In the genomic region with DNA sequence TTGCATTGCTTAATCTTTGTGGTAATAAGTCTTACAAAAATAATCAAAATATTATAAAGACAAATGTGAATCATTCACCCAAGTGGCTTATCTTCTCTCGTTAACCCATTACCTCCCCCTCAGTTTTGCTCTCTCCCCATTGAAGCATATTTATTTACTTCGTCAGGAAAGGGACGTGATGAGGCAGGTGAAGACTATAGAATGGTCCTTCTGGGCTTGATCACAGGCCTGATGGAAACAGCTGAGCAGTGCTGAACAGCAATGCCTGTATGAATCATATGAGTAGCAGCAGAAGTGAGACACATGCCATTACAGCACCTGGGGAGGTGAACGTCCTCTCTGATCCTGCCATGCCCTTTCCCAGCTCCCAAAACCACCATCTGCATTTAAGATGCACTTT, we compare ENCODE assay signal across 1 cellular context.
TF ChIP-seq lines count a peak whose summit lies in the region.

No MANE protein-coding gene starts in this region.

TF ChIP-seq in SK-N-SH treated with all-trans-retinoic acid at 6 μM for 48 hours, 23 proteins besides CTCF, POLR2A, EP300 and RAD21 (continued from another document):
- TF ChIP-seq, protein P1, sequence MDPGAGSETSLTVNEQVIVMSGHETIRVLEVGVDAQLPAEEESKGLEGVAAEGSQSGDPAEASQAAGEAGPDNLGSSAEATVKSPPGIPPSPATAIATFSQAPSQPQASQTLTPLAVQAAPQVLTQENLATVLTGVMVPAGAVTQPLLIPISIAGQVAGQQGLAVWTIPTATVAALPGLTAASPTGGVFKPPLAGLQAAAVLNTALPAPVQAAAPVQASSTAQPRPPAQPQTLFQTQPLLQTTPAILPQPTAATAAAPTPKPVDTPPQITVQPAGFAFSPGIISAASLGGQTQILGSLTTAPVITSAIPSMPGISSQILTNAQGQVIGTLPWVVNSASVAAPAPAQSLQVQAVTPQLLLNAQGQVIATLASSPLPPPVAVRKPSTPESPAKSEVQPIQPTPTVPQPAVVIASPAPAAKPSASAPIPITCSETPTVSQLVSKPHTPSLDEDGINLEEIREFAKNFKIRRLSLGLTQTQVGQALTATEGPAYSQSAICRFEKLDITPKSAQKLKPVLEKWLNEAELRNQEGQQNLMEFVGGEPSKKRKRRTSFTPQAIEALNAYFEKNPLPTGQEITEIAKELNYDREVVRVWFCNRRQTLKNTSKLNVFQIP (CRISPR knock-in tag; IDR thresholded peaks at IDR 0.05; ENCODE audit: borderline replicate concordance, low read depth), result no peak
- TF ChIP-seq BACH2 (CRISPR knock-in tag; IDR thresholded peaks at IDR 0.05; ENCODE audit: borderline replicate concordance), result no peak
- TF ChIP-seq ZFP3 (CRISPR knock-in tag; IDR thresholded peaks at IDR 0.05), result no peak
- no peak for TF ChIP-seq ISL1 (CRISPR knock-in tag; IDR thresholded peaks at IDR 0.05)
- TF ChIP-seq ARNTL (CRISPR knock-in tag; IDR thresholded peaks at IDR 0.05; ENCODE audit: borderline replicate concordance, low read depth), result no peak
- TF ChIP-seq PPARA (CRISPR knock-in tag; IDR thresholded peaks at IDR 0.05; ENCODE audit: borderline replicate concordance), result no peak
- no peak for TF ChIP-seq ESRRG (CRISPR knock-in tag; IDR thresholded peaks at IDR 0.05)
- TF ChIP-seq ZC3H10 (CRISPR knock-in tag; IDR thresholded peaks at IDR 0.05), result no peak
- TF ChIP-seq, protein P2, sequence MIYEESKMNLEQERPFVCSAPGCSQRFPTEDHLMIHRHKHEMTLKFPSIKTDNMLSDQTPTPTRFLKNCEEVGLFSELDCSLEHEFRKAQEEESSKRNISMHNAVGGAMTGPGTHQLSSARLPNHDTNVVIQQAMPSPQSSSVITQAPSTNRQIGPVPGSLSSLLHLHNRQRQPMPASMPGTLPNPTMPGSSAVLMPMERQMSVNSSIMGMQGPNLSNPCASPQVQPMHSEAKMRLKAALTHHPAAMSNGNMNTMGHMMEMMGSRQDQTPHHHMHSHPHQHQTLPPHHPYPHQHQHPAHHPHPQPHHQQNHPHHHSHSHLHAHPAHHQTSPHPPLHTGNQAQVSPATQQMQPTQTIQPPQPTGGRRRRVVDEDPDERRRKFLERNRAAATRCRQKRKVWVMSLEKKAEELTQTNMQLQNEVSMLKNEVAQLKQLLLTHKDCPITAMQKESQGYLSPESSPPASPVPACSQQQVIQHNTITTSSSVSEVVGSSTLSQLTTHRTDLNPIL (CRISPR knock-in tag; IDR thresholded peaks at IDR 0.05; ENCODE audit: low read depth), result no peak
- TF ChIP-seq ZNF8 (CRISPR knock-in tag; IDR thresholded peaks at IDR 0.05), result no peak
- no peak for TF ChIP-seq ZFP30 (CRISPR knock-in tag; IDR thresholded peaks at IDR 0.05)
